Comparison of ENCODE assay signal across 1 cellular context in genomic region chr1:230978491-230979388, GRCh38.
TF ChIP-seq lines count a peak whose summit lies in the region.

Gene ARV1 (plus strand): TSS chr1:230979094. CDS start chr1:230979106, 12 bp downstream.
Gene TTC13 (minus strand): TSS chr1:230978861. CDS start chr1:230978830, 31 bp downstream.

TF ChIP-seq in GM12878, 131 proteins besides CTCF, POLR2A, EP300 and RAD21 (continued from another document and continues in another):
- no peak for TF ChIP-seq HSF1 (IDR thresholded peaks at IDR 0.05; ENCODE audit: low read depth, low read length)
- peak; percentile 82 for TF ChIP-seq CHD2 (IDR thresholded peaks at IDR 0.05; ENCODE audit: borderline replicate concordance, low read depth, low read length)
- no peak for TF ChIP-seq E2F8 (IDR thresholded peaks at IDR 0.05; ENCODE audit: low read depth, partially characterized antibody)
- TF ChIP-seq NFIC (IDR thresholded peaks at IDR 0.05; ENCODE audit: low read depth, low read length): no peak
- no peak for TF ChIP-seq SUPT20H (IDR thresholded peaks at IDR 0.05; ENCODE audit: borderline replicate concordance, control insufficient read depth, low read depth, low read length)
- TF ChIP-seq ATF7 (IDR thresholded peaks at IDR 0.05; ENCODE audit: low read depth): peak; percentile 84
- no peak for TF ChIP-seq SREBF2 (IDR thresholded peaks at IDR 0.05; ENCODE audit: low read length)
- TF ChIP-seq EED (IDR thresholded peaks at IDR 0.05; ENCODE audit: low read depth): no peak; the same call in 1 of the 2 replicates
- peak; percentile 84 for TF ChIP-seq HDGF (IDR thresholded peaks at IDR 0.05)
- no peak for TF ChIP-seq WRNIP1 (IDR thresholded peaks at IDR 0.05; ENCODE audit: borderline replicate concordance, low read depth, low read length)
- TF ChIP-seq SMAD5 (IDR thresholded peaks at IDR 0.05; ENCODE audit: low read depth): peak; percentile 75; the same call in 1 of the 2 replicates
- no peak for TF ChIP-seq PRDM15 (CRISPR knock-in tag; IDR thresholded peaks at IDR 0.05)
- peak; percentile 74 for TF ChIP-seq SREBF1 (IDR thresholded peaks at IDR 0.05; ENCODE audit: low read length)
- no peak for TF ChIP-seq BCL11A (IDR thresholded peaks at IDR 0.05; ENCODE audit: low read depth, low read length)
- TF ChIP-seq ZNF622 (IDR thresholded peaks at IDR 0.05): no peak
- TF ChIP-seq HCFC1 (IDR thresholded peaks at IDR 0.05; ENCODE audit: low read length): peak; percentile 99
- peak; percentile 10; the same call in 1 of the 2 replicates for TF ChIP-seq TCF3 (IDR thresholded peaks at IDR 0.05; ENCODE audit: borderline replicate concordance, insufficient read depth, low read depth, low read length)
- TF ChIP-seq TAF1 (IDR thresholded peaks at IDR 0.05; ENCODE audit: borderline replicate concordance, low read depth, low read length): peak; percentile 87
- 0 out of 4 replicates have a peak, but pooled peaks of 1 of the 2 experiments have one; percentile 28 for TF ChIP-seq SRF (IDR thresholded peaks at IDR 0.05; ENCODE audit: low read depth in 2 of 2, low read length in 2 of 2)
- no peak for TF ChIP-seq ZNF384 (IDR thresholded peaks at IDR 0.05; ENCODE audit: borderline replicate concordance, low read depth, low read length)
- peak; percentile 54 to 89; a peak in 3 of 4 replicates for TF ChIP-seq BHLHE40 (IDR thresholded peaks at IDR 0.05; ENCODE audit: borderline replicate concordance in 1 of 2, low read depth in 2 of 2, low read length in 1 of 2)
- 0 out of 3 replicates have a peak, but pooled peaks of 1 of the 2 experiments have one; percentile 45 for TF ChIP-seq EGR1 (IDR thresholded peaks at IDR 0.05; ENCODE audit: borderline replicate concordance in 1 of 2, low read depth in 2 of 2, low read length in 2 of 2)
- TF ChIP-seq TCF7 (IDR thresholded peaks at IDR 0.05; ENCODE audit: borderline replicate concordance): no peak
- TF ChIP-seq FOXK2 (IDR thresholded peaks at IDR 0.05): no peak
- TF ChIP-seq SMARCA5 (IDR thresholded peaks at IDR 0.05): peak; percentile 18
- no peak for TF ChIP-seq IRF5 (IDR thresholded peaks at IDR 0.05; ENCODE audit: borderline replicate concordance)
- peak; percentile 80; the same call in 1 of the 2 replicates for TF ChIP-seq PML (IDR thresholded peaks at IDR 0.05; ENCODE audit: low read length)
- peak; percentile 61 for TF ChIP-seq BACH1 (IDR thresholded peaks at IDR 0.05; ENCODE audit: borderline replicate concordance)
- no peak for TF ChIP-seq ZNF217 (IDR thresholded peaks at IDR 0.05)
- TF ChIP-seq CREB1 (IDR thresholded peaks at IDR 0.05; ENCODE audit: low read depth): peak; percentile 96
- no peak for TF ChIP-seq IRF3 (IDR thresholded peaks at IDR 0.05)
- no peak for TF ChIP-seq ATF2 (IDR thresholded peaks at IDR 0.05; ENCODE audit: low read length)
- TF ChIP-seq PKNOX1 (IDR thresholded peaks at IDR 0.05): 0 out of 2 replicates have a peak, but pooled peaks have one; percentile 33
- peak; percentile 66; the same call in 1 of the 2 replicates for TF ChIP-seq LARP7 (IDR thresholded peaks at IDR 0.05)
- TF ChIP-seq FOXM1 (IDR thresholded peaks at IDR 0.05; ENCODE audit: low read depth, low read length): no peak
- peak; percentile 92 for TF ChIP-seq GABPA (IDR thresholded peaks at IDR 0.05; ENCODE audit: low read depth)
- TF ChIP-seq PAX8 (IDR thresholded peaks at IDR 0.05): no peak
- no peak for TF ChIP-seq CHD4 (IDR thresholded peaks at IDR 0.05)
- no peak for TF ChIP-seq BCL3 (IDR thresholded peaks at IDR 0.05; ENCODE audit: borderline replicate concordance, insufficient read depth, low read depth, low read length, poor library complexity, severe bottlenecking)
- peak; percentile 37; the same call in 1 of the 2 replicates for TF ChIP-seq ATF3 (IDR thresholded peaks at IDR 0.05; ENCODE audit: borderline replicate concordance, extremely low read depth, low read depth, low read length)
- peak; percentile 75 for TF ChIP-seq RELB (IDR thresholded peaks at IDR 0.05; ENCODE audit: low read depth)
